In the genomic region with DNA sequence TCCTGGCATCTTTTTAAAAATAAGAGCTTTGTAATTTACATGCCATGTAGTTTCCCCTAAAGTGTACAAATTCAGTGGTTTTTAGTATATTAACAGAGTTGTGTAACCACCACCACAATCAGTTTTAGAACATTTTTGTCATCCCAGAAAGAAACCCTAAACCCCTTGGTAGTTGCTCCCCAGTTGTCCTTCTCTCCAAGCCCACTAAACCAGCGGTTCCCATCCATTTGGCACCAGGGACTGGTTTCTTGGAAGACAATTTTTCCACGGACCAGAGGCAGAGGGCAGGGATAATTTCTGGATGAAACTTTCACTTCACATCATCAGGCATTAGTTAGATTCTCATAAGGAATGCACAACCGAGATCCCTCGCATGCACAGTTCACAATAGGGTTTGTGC, we compare ENCODE assay signal across 21 cellular contexts. TPM values are rescaled to one million over a fixed set of nuclear protein-coding genes. Genes with fewer than 3 reads are reported as not detected.
DNase-seq lines count a peak whose midpoint lies in the region; ATAC-seq and TF ChIP-seq lines count a peak whose summit lies in the region.
"Had no signal": no experiment of that assay in that cellular context is flagged by ENCODE, and none has a peak within 500 bp of the region (broad histone marks: within the 10 kb centered on the region; RNA-seq: fewer than 3 reads in every experiment).

No MANE protein-coding gene starts in this region.

- H3F3A ChIP-seq in neural progenitor cell (ENCODE audit: low read depth): no peaks in the 10 kb centered on the region
- no peaks in the 10 kb centered on the region for H3F3A ChIP-seq in SK-N-SH (replicated peaks; ENCODE audit: insufficient read depth)
- H3F3A ChIP-seq in PC-3 (ENCODE audit: low read length, unreplicated experiment): no peaks in the 10 kb centered on the region

- H3K79me2 ChIP-seq in neural progenitor cell (ENCODE audit: low read depth) (peaks cover 53% of the 10 kb centered on the region), SK-N-SH (ENCODE audit: insufficient read depth) (peaks cover 42% of the 10 kb centered on the region), PC-3 (ENCODE audit: low read length) (peaks cover 22% of the 10 kb centered on the region)

- H3K4me1 Mint-ChIP-seq in CD4-positive, CD25-positive, alpha-beta regulatory T cell: peaks cover 10 to 62% (median 16%) of the 10 kb centered on the region in 4 donors
- peaks cover 28% of the 10 kb centered on the region for H3K4me1 Mint-ChIP-seq in T-helper 17 cell
- H3K4me1 Mint-ChIP-seq in endothelial cell (ENCODE audit: unreplicated experiment): peaks cover 30% of the 10 kb centered on the region
- peaks cover 11% of the 10 kb centered on the region for H3K4me1 Mint-ChIP-seq in neural progenitor cell

- H3K27me3 ChIP-seq in CD4-positive, CD25-positive, alpha-beta regulatory T cell (ENCODE audit: control insufficient read depth, insufficient read depth, low read length): no peaks in the 10 kb centered on the region
- no peaks in the 10 kb centered on the region for H3K27me3 ChIP-seq in neural progenitor cell
- no peaks in the 10 kb centered on the region for H3K27me3 ChIP-seq in SK-N-SH (ENCODE audit: insufficient read depth)
- no peaks in the 10 kb centered on the region for H3K27me3 ChIP-seq in PC-3 (ENCODE audit: low read length)
- H3K27me3 ChIP-seq: SJSA1 had no signal

- H3K9ac ChIP-seq in neural progenitor cell (no peak overlapping the region), SK-N-SH (no peak overlapping the region), PC-3 (ENCODE audit: low read length) (no peak overlapping the region)
- H3K9ac ChIP-seq: GM23248 had no signal

- H3K27ac ChIP-seq in CD4-positive, CD25-positive, alpha-beta regulatory T cell (ENCODE audit: insufficient read depth, low read length, poor library complexity, severe bottlenecking): no peak overlapping the region
- H3K27ac ChIP-seq in neural progenitor cell (peak overlapping the region; percentile 6), SK-N-SH (ENCODE audit: low read depth in 2 of 2, low read length in 1 of 2) (no peak overlapping the region), PC-3 (ENCODE audit: low read length) (no peak overlapping the region)
- H3K27ac ChIP-seq: GM23248, HL-60, PC-9, SJSA1 had no signal

- H4K20me1 ChIP-seq in neural progenitor cell (ENCODE audit: low read depth) (peaks cover 53% of the 10 kb centered on the region), SK-N-SH (ENCODE audit: insufficient read depth) (peaks cover 18% of the 10 kb centered on the region), PC-3 (ENCODE audit: low read length) (no peaks in the 10 kb centered on the region)

- intact Hi-C loops in PC-3 (cut with micrococcal nuclease): no loop called here

- DNase-seq in CD4-positive, CD25-positive, alpha-beta regulatory T cell: no peak
- no peak for DNase-seq in T-helper 17 cell
- no peak for DNase-seq in endothelial cell (ENCODE audit: low spot score)
- DNase-seq in neural progenitor cell (ENCODE audit: low spot score): no peak
- DNase-seq in hepatic stellate cell (ENCODE audit: low spot score): no peak
- no peak for DNase-seq in SK-N-SH
- DNase-seq in PC-3: no peak
- DNase-seq in SW480 (ENCODE audit: low spot score): no peak
- DNase-seq: 8988T, GM23248, HCEC 1CT, NCI-H2029, NCI-H446, NCI-H774, PC-9 had no signal

- TF ChIP-seq CTCF in endothelial cell (IDR thresholded peaks at IDR 0.05; ENCODE audit: unreplicated experiment) (no peak), neural progenitor cell (IDR thresholded peaks at IDR 0.05) (no peak), SK-N-SH (IDR thresholded peaks at IDR 0.05) (no peak), PC-3 (conservative IDR thresholded peaks at IDR 0.05; ENCODE audit: low read depth, low read length) (no peak)

- TF ChIP-seq RAD21 in SK-N-SH (IDR thresholded peaks at IDR 0.05; ENCODE audit: low read length): no peak

- POLR2A ChIA-PET in SK-N-SH (lab: Yijun Ruan, JAX) (no interaction called here), PC-3 (lab: Charles Lee; ENCODE audit: unreplicated experiment) (no interaction called here)

- CTCF ChIA-PET in SK-N-SH (lab: Yijun Ruan, JAX) (no interaction called here), PC-3 (lab: Charles Lee) (no interaction called here)

- H3K36me3 Mint-ChIP-seq in CD4-positive, CD25-positive, alpha-beta regulatory T cell: peaks cover 31% of the 10 kb centered on the region
- H3K36me3 Mint-ChIP-seq in T-helper 17 cell (ENCODE audit: low read depth): peaks cover 3% of the 10 kb centered on the region
- H3K36me3 Mint-ChIP-seq in endothelial cell (ENCODE audit: low read depth, unreplicated experiment): peaks cover 18% of the 10 kb centered on the region
- peaks cover 11% of the 10 kb centered on the region for H3K36me3 Mint-ChIP-seq in neural progenitor cell

- H3K9me3 Mint-ChIP-seq in CD4-positive, CD25-positive, alpha-beta regulatory T cell: peaks cover 0 to 2% (median 0%) of the 10 kb centered on the region in 7 donors
- no peaks in the 10 kb centered on the region for H3K9me3 Mint-ChIP-seq in endothelial cell (ENCODE audit: unreplicated experiment)
- H3K9me3 Mint-ChIP-seq in neural progenitor cell: no peaks in the 10 kb centered on the region
- H3K9me3 Mint-ChIP-seq: IgD-negative memory B cell had no signal

- no peak overlapping the region for H3K4me3 ChIP-seq in CD4-positive, CD25-positive, alpha-beta regulatory T cell (ENCODE audit: low read depth, low read length)
- no peak overlapping the region for H3K4me3 ChIP-seq in neural progenitor cell
- H3K4me3 ChIP-seq in SK-N-SH (ENCODE audit: low read depth in 2 of 2, low read length in 1 of 2): no peak overlapping the region
- no peak overlapping the region for H3K4me3 ChIP-seq in PC-3 (ENCODE audit: low read length)
- H3K4me3 ChIP-seq: GM23248, PC-9, SJSA1 had no signal

- peaks cover 3% of the 10 kb centered on the region for H3K4me1 ChIP-seq in CD4-positive, CD25-positive, alpha-beta regulatory T cell (ENCODE audit: control insufficient read depth, insufficient read depth, low read length, poor library complexity, severe bottlenecking)
- peaks cover 7% of the 10 kb centered on the region for H3K4me1 ChIP-seq in neural progenitor cell
- H3K4me1 ChIP-seq in SK-N-SH (ENCODE audit: control insufficient read depth in 1 of 2, insufficient read depth in 2 of 2, low read depth in 1 of 2, low read length in 1 of 2): peaks cover 0 to 20% of the 10 kb centered on the region in 2 experiments; a peak in 2 of 4 replicates
- H3K4me1 ChIP-seq in PC-3 (ENCODE audit: insufficient read depth, low read length): no peaks in the 10 kb centered on the region
- H3K4me1 ChIP-seq: SJSA1 had no signal

- H3K4me3 Mint-ChIP-seq in CD4-positive, CD25-positive, alpha-beta regulatory T cell: no peak overlapping the region
- H3K4me3 Mint-ChIP-seq in T-helper 17 cell (no peak overlapping the region), endothelial cell (ENCODE audit: unreplicated experiment) (no peak overlapping the region), neural progenitor cell (no peak overlapping the region)
- H3K4me3 Mint-ChIP-seq: IgD-negative memory B cell had no signal

- peaks cover 36% of the 10 kb centered on the region for H3K36me3 ChIP-seq in CD4-positive, CD25-positive, alpha-beta regulatory T cell (ENCODE audit: control insufficient read depth, insufficient read depth, low read length)
- H3K36me3 ChIP-seq in neural progenitor cell (no peaks in the 10 kb centered on the region), SK-N-SH (replicated peaks in 1 of 2; ENCODE audit: control insufficient read depth in 1 of 2, insufficient read depth in 2 of 2, low read length in 1 of 2) (peaks cover 4 to 19% of the 10 kb centered on the region in 2 experiments), PC-3 (ENCODE audit: low read depth, low read length) (peaks cover 5% of the 10 kb centered on the region; the same call in 1 of the 2 replicates)

- H3K9me3 ChIP-seq in CD4-positive, CD25-positive, alpha-beta regulatory T cell (ENCODE audit: control insufficient read depth in 2 of 2, low read length in 2 of 2): no peaks in the 10 kb centered on the region
- no peaks in the 10 kb centered on the region for H3K9me3 ChIP-seq in T-helper 17 cell (ENCODE audit: control insufficient read depth, low read length, poor library complexity, severe bottlenecking)
- no peaks in the 10 kb centered on the region for H3K9me3 ChIP-seq in neural progenitor cell (ENCODE audit: low read depth)
- H3K9me3 ChIP-seq in SK-N-SH: no peaks in the 10 kb centered on the region
- H3K9me3 ChIP-seq in PC-3 (ENCODE audit: low read length): no peaks in the 10 kb centered on the region
- H3K9me3 ChIP-seq: SJSA1 had no signal

- WGBS in SK-N-SH (ENCODE audit: low lambda C conversion rate): 89% methylated on average over 4 of the region's 4 CpGs

- BruUV-seq in PC-3 (replicated peaks; lab: Mats Ljungman, UMichigan): no TSS peak

- TF ChIP-seq EP300 in SK-N-SH (IDR thresholded peaks at IDR 0.05; ENCODE audit: borderline replicate concordance in 1 of 2, low read depth in 1 of 2, low read length in 1 of 2): no peak

- H3K27ac Mint-ChIP-seq in CD4-positive, CD25-positive, alpha-beta regulatory T cell: peak overlapping the region; percentile 36 to 79 (median 62)
- H3K27ac Mint-ChIP-seq in T-helper 17 cell (peak overlapping the region; percentile 14), endothelial cell (ENCODE audit: unreplicated experiment) (peak overlapping the region; percentile 53), neural progenitor cell (no peak overlapping the region)
- H3K27ac Mint-ChIP-seq: IgD-negative memory B cell had no signal

- ATAC-seq in CD4-positive, CD25-positive, alpha-beta regulatory T cell (ENCODE audit: low read depth in 2 of 2): no peak
- ATAC-seq in T-helper 17 cell: no peak
- no peak for ATAC-seq in PC-3
- ATAC-seq: Right ventricle myocardium inferior had no signal

- H3K27me3 Mint-ChIP-seq in CD4-positive, CD25-positive, alpha-beta regulatory T cell: no peaks in the 10 kb centered on the region
- H3K27me3 Mint-ChIP-seq in T-helper 17 cell (no peaks in the 10 kb centered on the region), endothelial cell (ENCODE audit: unreplicated experiment) (peaks cover 4% of the 10 kb centered on the region), neural progenitor cell (ENCODE audit: insufficient read depth, low read depth) (peaks cover 2% of the 10 kb centered on the region)
- H3K27me3 Mint-ChIP-seq: IgD-negative memory B cell had no signal

- no peak overlapping the region for H2AFZ ChIP-seq in neural progenitor cell (replicated peaks)
- no peak overlapping the region for H2AFZ ChIP-seq in SK-N-SH (ENCODE audit: low read depth)
- no peak overlapping the region for H2AFZ ChIP-seq in PC-3 (ENCODE audit: low read length)
- H2AFZ ChIP-seq: GM23248, PC-9 had no signal

- no peak overlapping the region for H3K4me2 ChIP-seq in neural progenitor cell
- no peak overlapping the region for H3K4me2 ChIP-seq in SK-N-SH
- no peak overlapping the region for H3K4me2 ChIP-seq in PC-3 (ENCODE audit: low read length)
- H3K4me2 ChIP-seq: PC-9 had no signal

- no peaks in the 10 kb centered on the region for H3K9me2 ChIP-seq in SK-N-SH
- no peaks in the 10 kb centered on the region for H3K9me2 ChIP-seq in PC-3 (replicated peaks; ENCODE audit: low read length)

RNA-seq across cellular contexts. Expression of gene CABIN1, which starts 22.6 kb away (rescaled TPM):
- total RNA-seq in CD4-positive, CD25-positive, alpha-beta regulatory T cell: 116 TPM
- 1 to 10 TPM; 6.1 to 8.2 (median 7.1) TPM for polyA plus RNA-seq in CD4-positive, CD25-positive, alpha-beta regulatory T cell
- total RNA-seq in T-helper 17 cell (100 to 1,000 TPM; 112 to 126 TPM), endothelial cell (ENCODE audit: unreplicated experiment) (61.2 TPM), neural progenitor cell (ENCODE audit: low replicate concordance) (35.6 and 52.7 TPM in 2 replicates), PC-3 (2014; rRNA removed) (37.3 and 41.1 TPM in 2 replicates)
- 6.1 and 7.3 TPM in 2 replicates for polyA plus RNA-seq in SK-N-SH (2012; rRNA removed)
- 3.4 and 4.3 TPM in 2 replicates for polyA plus RNA-seq in SK-N-SH (2012; cell fraction: cytosol; rRNA removed)
- polyA plus RNA-seq in SK-N-SH (2012; cell fraction: nucleus; rRNA removed): 35.3 and 62.4 TPM in 2 replicates

RNA-seq across cellular contexts. Expression of gene GSTT4, which starts 28.5 kb away (rescaled TPM):
- not detected for total RNA-seq in CD4-positive, CD25-positive, alpha-beta regulatory T cell
- polyA plus RNA-seq in CD4-positive, CD25-positive, alpha-beta regulatory T cell: not detected
- total RNA-seq in T-helper 17 cell (not detected), endothelial cell (ENCODE audit: unreplicated experiment) (not detected), neural progenitor cell (ENCODE audit: low replicate concordance) (not detected in 2 replicates), PC-3 (2014; rRNA removed) (not detected in 2 replicates)
- not detected in 2 replicates for polyA plus RNA-seq in SK-N-SH (2012; rRNA removed)
- polyA plus RNA-seq in SK-N-SH (2012; cell fraction: cytosol; rRNA removed): not detected in 2 replicates
- not detected in 2 replicates for polyA plus RNA-seq in SK-N-SH (2012; cell fraction: nucleus; rRNA removed)
- total RNA-seq: GM23248, PC-9, Right ventricle myocardium inferior, RPMI7951, SJSA1 had no signal
- polyA plus RNA-seq: BJ, GM23248, IgD-negative memory B cell had no signal

RNA-seq across cellular contexts. Expression of gene GSTT2, which starts 53.8 kb away (rescaled TPM):
- not detected for total RNA-seq in CD4-positive, CD25-positive, alpha-beta regulatory T cell
- polyA plus RNA-seq in CD4-positive, CD25-positive, alpha-beta regulatory T cell: not detected
- total RNA-seq in T-helper 17 cell: not detected
- total RNA-seq in endothelial cell (ENCODE audit: unreplicated experiment): not detected
- not detected in 2 replicates for total RNA-seq in neural progenitor cell (ENCODE audit: low replicate concordance)
- polyA plus RNA-seq in SK-N-SH (2012; rRNA removed): 3.7 and 6.3 TPM in 2 replicates
- 1.1 and 1.5 TPM in 2 replicates for polyA plus RNA-seq in SK-N-SH (2012; cell fraction: cytosol; rRNA removed)
- polyA plus RNA-seq in SK-N-SH (2012; cell fraction: nucleus; rRNA removed): 19.4 and 20.0 TPM in 2 replicates
- total RNA-seq in PC-3 (2014; rRNA removed): not detected in 2 replicates
- total RNA-seq: Right ventricle myocardium inferior had no signal
- polyA plus RNA-seq: IgD-negative memory B cell had no signal

RNA-seq across cellular contexts. Expression of gene DDT, which starts 59.5 kb away (rescaled TPM):
- 68.0 TPM for total RNA-seq in CD4-positive, CD25-positive, alpha-beta regulatory T cell
- 100 to 1,000 TPM; 117 to 142 (median 132) TPM for polyA plus RNA-seq in CD4-positive, CD25-positive, alpha-beta regulatory T cell
- total RNA-seq in T-helper 17 cell (10 to 100 TPM; 69.4 to 74.2 TPM), endothelial cell (ENCODE audit: unreplicated experiment) (73.5 TPM), neural progenitor cell (ENCODE audit: low replicate concordance) (34.5 and 85.3 TPM in 2 replicates), PC-3 (2014; rRNA removed) (203 and 222 TPM in 2 replicates)
- polyA plus RNA-seq in SK-N-SH (2012; rRNA removed): 181 and 198 TPM in 2 replicates
- polyA plus RNA-seq in SK-N-SH (2012; cell fraction: cytosol; rRNA removed): 149 and 169 TPM in 2 replicates
- 99.0 and 113 TPM in 2 replicates for polyA plus RNA-seq in SK-N-SH (2012; cell fraction: nucleus; rRNA removed)
